Comparison of ENCODE assay signal across 1 cellular context in the genomic region with DNA sequence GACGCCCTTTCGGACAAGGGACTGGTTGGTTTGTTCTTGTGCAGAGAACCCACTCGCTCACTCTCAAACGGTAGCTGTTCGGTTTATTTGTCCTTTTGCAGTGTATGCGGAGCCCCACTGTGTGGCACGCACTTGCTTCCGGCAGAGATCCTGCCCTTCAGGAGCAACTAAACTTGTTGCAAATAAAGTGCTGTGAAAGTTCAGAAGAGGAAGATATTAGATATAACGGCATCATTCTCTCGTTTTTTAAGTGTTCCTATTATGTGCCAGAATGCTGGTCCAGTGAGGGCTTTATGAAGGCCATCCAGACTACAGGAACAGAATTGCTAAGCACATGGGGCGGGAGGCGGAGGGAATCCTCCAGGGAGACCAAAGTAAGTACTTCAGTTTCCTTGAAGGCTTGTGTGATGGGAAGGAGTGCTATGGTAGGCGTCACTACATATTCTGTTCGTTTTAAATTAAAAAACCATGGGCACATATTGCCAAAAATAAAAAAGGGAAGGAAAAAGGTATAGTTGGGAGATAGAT.
TF ChIP-seq lines count a peak whose summit lies in the region.

No MANE protein-coding gene starts in this region.

TF ChIP-seq in HEK293, 187 proteins besides CTCF, POLR2A, EP300 and RAD21 (continued from another document and continues in another):
- TF ChIP-seq, protein P1, sequence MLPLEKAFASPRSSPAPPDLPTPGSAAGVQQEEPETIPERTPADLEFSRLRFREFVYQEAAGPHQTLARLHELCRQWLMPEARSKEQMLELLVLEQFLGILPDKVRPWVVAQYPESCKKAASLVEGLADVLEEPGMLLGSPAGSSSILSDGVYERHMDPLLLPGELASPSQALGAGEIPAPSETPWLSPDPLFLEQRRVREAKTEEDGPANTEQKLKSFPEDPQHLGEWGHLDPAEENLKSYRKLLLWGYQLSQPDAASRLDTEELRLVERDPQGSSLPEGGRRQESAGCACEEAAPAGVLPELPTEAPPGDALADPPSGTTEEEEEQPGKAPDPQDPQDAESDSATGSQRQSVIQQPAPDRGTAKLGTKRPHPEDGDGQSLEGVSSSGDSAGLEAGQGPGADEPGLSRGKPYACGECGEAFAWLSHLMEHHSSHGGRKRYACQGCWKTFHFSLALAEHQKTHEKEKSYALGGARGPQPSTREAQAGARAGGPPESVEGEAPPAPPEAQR (tag by site-specific recombination; IDR thresholded peaks at IDR 0.05) = no peak
- no peak for TF ChIP-seq ZNF830 (tag by site-specific recombination; IDR thresholded peaks at IDR 0.05; ENCODE audit: low read depth)
- TF ChIP-seq SP2 (tag by site-specific recombination; IDR thresholded peaks at IDR 0.05) = no peak
- no peak for TF ChIP-seq ZNF19 (tag by site-specific recombination; IDR thresholded peaks at IDR 0.05; ENCODE audit: low read depth)
- no peak for TF ChIP-seq ZNF133 (tag by site-specific recombination; IDR thresholded peaks at IDR 0.05)
- TF ChIP-seq SALL2 (tag by site-specific recombination; IDR thresholded peaks at IDR 0.05; ENCODE audit: borderline replicate concordance) = no peak
- no peak for TF ChIP-seq ZSCAN23 (tag by site-specific recombination; IDR thresholded peaks at IDR 0.05)
- no peak for TF ChIP-seq ZNF239 (tag by site-specific recombination; IDR thresholded peaks at IDR 0.05)
- TF ChIP-seq HOXD13 (CRISPR knock-in tag; IDR thresholded peaks at IDR 0.05; ENCODE audit: borderline replicate concordance) = no peak
- TF ChIP-seq, protein P2, sequence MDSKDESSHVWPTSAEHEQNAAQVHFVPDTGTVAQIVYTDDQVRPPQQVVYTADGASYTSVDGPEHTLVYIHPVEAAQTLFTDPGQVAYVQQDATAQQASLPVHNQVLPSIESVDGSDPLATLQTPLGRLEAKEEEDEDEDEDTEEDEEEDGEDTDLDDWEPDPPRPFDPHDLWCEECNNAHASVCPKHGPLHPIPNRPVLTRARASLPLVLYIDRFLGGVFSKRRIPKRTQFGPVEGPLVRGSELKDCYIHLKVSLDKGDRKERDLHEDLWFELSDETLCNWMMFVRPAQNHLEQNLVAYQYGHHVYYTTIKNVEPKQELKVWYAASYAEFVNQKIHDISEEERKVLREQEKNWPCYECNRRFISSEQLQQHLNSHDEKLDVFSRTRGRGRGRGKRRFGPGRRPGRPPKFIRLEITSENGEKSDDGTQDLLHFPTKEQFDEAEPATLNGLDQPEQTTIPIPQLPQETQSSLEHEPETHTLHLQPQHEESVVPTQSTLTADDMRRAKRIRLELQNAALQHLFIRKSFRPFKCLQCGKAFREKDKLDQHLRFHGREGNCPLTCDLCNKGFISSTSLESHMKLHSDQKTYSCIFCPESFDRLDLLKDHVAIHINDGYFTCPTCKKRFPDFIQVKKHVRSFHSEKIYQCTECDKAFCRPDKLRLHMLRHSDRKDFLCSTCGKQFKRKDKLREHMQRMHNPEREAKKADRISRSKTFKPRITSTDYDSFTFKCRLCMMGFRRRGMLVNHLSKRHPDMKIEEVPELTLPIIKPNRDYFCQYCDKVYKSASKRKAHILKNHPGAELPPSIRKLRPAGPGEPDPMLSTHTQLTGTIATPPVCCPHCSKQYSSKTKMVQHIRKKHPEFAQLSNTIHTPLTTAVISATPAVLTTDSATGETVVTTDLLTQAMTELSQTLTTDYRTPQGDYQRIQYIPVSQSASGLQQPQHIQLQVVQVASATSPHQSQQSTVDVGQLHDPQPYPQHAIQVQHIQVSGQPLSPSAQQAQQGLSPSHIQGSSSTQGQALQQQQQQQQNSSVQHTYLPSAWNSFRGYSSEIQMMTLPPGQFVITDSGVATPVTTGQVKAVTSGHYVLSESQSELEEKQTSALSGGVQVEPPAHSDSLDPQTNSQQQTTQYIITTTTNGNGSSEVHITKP (tag by site-specific recombination; IDR thresholded peaks at IDR 0.05) = no peak; the same call in 1 of the 2 replicates
- TF ChIP-seq, protein P3, sequence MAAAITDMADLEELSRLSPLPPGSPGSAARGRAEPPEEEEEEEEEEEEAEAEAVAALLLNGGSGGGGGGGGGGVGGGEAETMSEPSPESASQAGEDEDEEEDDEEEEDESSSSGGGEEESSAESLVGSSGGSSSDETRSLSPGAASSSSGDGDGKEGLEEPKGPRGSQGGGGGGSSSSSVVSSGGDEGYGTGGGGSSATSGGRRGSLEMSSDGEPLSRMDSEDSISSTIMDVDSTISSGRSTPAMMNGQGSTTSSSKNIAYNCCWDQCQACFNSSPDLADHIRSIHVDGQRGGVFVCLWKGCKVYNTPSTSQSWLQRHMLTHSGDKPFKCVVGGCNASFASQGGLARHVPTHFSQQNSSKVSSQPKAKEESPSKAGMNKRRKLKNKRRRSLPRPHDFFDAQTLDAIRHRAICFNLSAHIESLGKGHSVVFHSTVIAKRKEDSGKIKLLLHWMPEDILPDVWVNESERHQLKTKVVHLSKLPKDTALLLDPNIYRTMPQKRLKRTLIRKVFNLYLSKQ (tag by site-specific recombination; IDR thresholded peaks at IDR 0.05; ENCODE audit: borderline replicate concordance) = no peak
- no peak for TF ChIP-seq ZNF174 (tag by site-specific recombination; IDR thresholded peaks at IDR 0.05)
- no peak for TF ChIP-seq ZNF350 (tag by site-specific recombination; IDR thresholded peaks at IDR 0.05)
- TF ChIP-seq ZNF184 (tag by site-specific recombination; IDR thresholded peaks at IDR 0.05) = no peak
- TF ChIP-seq ZNF433 (tag by site-specific recombination; IDR thresholded peaks at IDR 0.05; ENCODE audit: low read depth) = no peak
- TF ChIP-seq ZFP37 (tag by site-specific recombination; IDR thresholded peaks at IDR 0.05) = no peak; the same call in 1 of the 2 replicates
- 0 out of 2 replicates have a peak, but pooled peaks have one; percentile 62 for TF ChIP-seq TRIM28 (IDR thresholded peaks at IDR 0.05; ENCODE audit: borderline replicate concordance, low read length)
- no peak for TF ChIP-seq FEZF1 (tag by site-specific recombination; IDR thresholded peaks at IDR 0.05)
- TF ChIP-seq OSR2 (tag by site-specific recombination; IDR thresholded peaks at IDR 0.05) = peak; percentile 78
- no peak for TF ChIP-seq ZNF792 (tag by site-specific recombination; IDR thresholded peaks at IDR 0.05)
- TF ChIP-seq ZNF214 (tag by site-specific recombination; IDR thresholded peaks at IDR 0.05; ENCODE audit: borderline replicate concordance) = no peak
- TF ChIP-seq ZNF121 (tag by site-specific recombination; IDR thresholded peaks at IDR 0.05) = no peak
- TF ChIP-seq, protein P4, sequence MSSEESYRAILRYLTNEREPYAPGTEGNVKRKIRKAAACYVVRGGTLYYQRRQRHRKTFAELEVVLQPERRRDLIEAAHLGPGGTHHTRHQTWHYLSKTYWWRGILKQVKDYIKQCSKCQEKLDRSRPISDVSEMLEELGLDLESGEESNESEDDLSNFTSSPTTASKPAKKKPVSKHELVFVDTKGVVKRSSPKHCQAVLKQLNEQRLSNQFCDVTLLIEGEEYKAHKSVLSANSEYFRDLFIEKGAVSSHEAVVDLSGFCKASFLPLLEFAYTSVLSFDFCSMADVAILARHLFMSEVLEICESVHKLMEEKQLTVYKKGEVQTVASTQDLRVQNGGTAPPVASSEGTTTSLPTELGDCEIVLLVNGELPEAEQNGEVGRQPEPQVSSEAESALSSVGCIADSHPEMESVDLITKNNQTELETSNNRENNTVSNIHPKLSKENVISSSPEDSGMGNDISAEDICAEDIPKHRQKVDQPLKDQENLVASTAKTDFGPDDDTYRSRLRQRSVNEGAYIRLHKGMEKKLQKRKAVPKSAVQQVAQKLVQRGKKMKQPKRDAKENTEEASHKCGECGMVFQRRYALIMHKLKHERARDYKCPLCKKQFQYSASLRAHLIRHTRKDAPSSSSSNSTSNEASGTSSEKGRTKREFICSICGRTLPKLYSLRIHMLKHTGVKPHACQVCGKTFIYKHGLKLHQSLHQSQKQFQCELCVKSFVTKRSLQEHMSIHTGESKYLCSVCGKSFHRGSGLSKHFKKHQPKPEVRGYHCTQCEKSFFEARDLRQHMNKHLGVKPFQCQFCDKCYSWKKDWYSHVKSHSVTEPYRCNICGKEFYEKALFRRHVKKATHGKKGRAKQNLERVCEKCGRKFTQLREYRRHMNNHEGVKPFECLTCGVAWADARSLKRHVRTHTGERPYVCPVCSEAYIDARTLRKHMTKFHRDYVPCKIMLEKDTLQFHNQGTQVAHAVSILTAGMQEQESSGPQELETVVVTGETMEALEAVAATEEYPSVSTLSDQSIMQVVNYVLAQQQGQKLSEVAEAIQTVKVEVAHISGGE (tag by site-specific recombination; conservative IDR thresholded peaks at IDR 0.05; ENCODE audit: low read depth) = peak; percentile 82
- no peak for TF ChIP-seq ZNF37A (tag by site-specific recombination; IDR thresholded peaks at IDR 0.05)
- no peak for TF ChIP-seq ZNF138 (tag by site-specific recombination; IDR thresholded peaks at IDR 0.05; ENCODE audit: borderline replicate concordance)
- no peak for TF ChIP-seq ZBTB1 (tag by site-specific recombination; IDR thresholded peaks at IDR 0.05)
- no peak for TF ChIP-seq TCF7L2 (IDR thresholded peaks at IDR 0.05; ENCODE audit: borderline replicate concordance, low read depth, low read length)
- TF ChIP-seq ZNF155 (tag by site-specific recombination; IDR thresholded peaks at IDR 0.05) = no peak
- TF ChIP-seq HOXC10 (CRISPR knock-in tag; IDR thresholded peaks at IDR 0.05) = no peak
- TF ChIP-seq, protein P5, sequence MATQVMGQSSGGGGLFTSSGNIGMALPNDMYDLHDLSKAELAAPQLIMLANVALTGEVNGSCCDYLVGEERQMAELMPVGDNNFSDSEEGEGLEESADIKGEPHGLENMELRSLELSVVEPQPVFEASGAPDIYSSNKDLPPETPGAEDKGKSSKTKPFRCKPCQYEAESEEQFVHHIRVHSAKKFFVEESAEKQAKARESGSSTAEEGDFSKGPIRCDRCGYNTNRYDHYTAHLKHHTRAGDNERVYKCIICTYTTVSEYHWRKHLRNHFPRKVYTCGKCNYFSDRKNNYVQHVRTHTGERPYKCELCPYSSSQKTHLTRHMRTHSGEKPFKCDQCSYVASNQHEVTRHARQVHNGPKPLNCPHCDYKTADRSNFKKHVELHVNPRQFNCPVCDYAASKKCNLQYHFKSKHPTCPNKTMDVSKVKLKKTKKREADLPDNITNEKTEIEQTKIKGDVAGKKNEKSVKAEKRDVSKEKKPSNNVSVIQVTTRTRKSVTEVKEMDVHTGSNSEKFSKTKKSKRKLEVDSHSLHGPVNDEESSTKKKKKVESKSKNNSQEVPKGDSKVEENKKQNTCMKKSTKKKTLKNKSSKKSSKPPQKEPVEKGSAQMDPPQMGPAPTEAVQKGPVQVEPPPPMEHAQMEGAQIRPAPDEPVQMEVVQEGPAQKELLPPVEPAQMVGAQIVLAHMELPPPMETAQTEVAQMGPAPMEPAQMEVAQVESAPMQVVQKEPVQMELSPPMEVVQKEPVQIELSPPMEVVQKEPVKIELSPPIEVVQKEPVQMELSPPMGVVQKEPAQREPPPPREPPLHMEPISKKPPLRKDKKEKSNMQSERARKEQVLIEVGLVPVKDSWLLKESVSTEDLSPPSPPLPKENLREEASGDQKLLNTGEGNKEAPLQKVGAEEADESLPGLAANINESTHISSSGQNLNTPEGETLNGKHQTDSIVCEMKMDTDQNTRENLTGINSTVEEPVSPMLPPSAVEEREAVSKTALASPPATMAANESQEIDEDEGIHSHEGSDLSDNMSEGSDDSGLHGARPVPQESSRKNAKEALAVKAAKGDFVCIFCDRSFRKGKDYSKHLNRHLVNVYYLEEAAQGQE (tag by site-specific recombination; IDR thresholded peaks at IDR 0.05) = no peak
- TF ChIP-seq BCL11A (tag by site-specific recombination; IDR thresholded peaks at IDR 0.05; ENCODE audit: low read depth) = 0 out of 2 replicates have a peak, but pooled peaks have one; percentile 19
- peak; percentile 62 for TF ChIP-seq ZNF335 (tag by site-specific recombination; conservative IDR thresholded peaks at IDR 0.05)
- TF ChIP-seq ZNF2 (tag by site-specific recombination; IDR thresholded peaks at IDR 0.05) = peak; percentile 80
- no peak for TF ChIP-seq REPIN1 (tag by site-specific recombination; IDR thresholded peaks at IDR 0.05; ENCODE audit: low read depth)
- TF ChIP-seq, protein P6, sequence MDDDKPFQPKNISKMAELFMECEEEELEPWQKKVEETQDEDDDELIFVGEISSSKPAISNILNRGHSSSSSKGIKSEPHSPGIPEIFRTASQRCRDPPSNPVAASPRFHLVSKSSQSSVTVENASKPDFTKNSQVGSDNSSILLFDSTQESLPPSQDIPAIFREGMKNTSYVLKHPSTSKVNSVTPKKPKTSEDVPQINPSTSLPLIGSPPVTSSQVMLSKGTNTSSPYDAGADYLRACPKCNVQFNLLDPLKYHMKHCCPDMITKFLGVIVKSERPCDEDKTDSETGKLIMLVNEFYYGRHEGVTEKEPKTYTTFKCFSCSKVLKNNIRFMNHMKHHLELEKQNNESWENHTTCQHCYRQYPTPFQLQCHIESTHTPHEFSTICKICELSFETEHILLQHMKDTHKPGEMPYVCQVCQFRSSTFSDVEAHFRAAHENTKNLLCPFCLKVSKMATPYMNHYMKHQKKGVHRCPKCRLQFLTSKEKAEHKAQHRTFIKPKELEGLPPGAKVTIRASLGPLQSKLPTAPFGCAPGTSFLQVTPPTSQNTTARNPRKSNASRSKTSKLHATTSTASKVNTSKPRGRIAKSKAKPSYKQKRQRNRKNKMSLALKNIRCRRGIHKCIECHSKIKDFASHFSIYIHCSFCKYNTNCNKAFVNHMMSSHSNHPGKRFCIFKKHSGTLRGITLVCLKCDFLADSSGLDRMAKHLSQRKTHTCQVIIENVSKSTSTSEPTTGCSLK (tag by site-specific recombination; IDR thresholded peaks at IDR 0.05) = no peak
- no peak for TF ChIP-seq KLF1 (tag by site-specific recombination; IDR thresholded peaks at IDR 0.05)
- TF ChIP-seq ZNF548 (tag by site-specific recombination; IDR thresholded peaks at IDR 0.05) = no peak
- no peak for TF ChIP-seq ZNF169 (tag by site-specific recombination; IDR thresholded peaks at IDR 0.05)
- no peak for TF ChIP-seq IKZF3 (tag by site-specific recombination; IDR thresholded peaks at IDR 0.05)
- no peak for TF ChIP-seq EGR2 (tag by site-specific recombination; IDR thresholded peaks at IDR 0.05; ENCODE audit: low read depth)
- TF ChIP-seq, protein P7, sequence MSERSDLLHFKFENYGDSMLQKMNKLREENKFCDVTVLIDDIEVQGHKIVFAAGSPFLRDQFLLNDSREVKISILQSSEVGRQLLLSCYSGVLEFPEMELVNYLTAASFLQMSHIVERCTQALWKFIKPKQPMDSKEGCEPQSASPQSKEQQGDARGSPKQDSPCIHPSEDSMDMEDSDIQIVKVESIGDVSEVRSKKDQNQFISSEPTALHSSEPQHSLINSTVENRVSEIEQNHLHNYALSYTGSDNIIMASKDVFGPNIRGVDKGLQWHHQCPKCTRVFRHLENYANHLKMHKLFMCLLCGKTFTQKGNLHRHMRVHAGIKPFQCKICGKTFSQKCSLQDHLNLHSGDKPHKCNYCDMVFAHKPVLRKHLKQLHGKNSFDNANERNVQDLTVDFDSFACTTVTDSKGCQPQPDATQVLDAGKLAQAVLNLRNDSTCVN (tag by site-specific recombination; optimal IDR thresholded peaks at IDR 0.05) = no peak
- TF ChIP-seq ZNF660 (tag by site-specific recombination; IDR thresholded peaks at IDR 0.05) = no peak
- no peak for TF ChIP-seq ZEB2 (tag by site-specific recombination; IDR thresholded peaks at IDR 0.05)
- TF ChIP-seq ZNF366 (tag by site-specific recombination; conservative IDR thresholded peaks at IDR 0.05) = 0 out of 2 replicates have a peak, but pooled peaks have one; percentile 12
- TF ChIP-seq ZBTB8A (tag by site-specific recombination; IDR thresholded peaks at IDR 0.05) = no peak
- TF ChIP-seq SCRT2 (tag by site-specific recombination; IDR thresholded peaks at IDR 0.05) = peak; percentile 95
